Comparison of ENCODE assay signal across 17 cellular contexts in the genomic region with DNA sequence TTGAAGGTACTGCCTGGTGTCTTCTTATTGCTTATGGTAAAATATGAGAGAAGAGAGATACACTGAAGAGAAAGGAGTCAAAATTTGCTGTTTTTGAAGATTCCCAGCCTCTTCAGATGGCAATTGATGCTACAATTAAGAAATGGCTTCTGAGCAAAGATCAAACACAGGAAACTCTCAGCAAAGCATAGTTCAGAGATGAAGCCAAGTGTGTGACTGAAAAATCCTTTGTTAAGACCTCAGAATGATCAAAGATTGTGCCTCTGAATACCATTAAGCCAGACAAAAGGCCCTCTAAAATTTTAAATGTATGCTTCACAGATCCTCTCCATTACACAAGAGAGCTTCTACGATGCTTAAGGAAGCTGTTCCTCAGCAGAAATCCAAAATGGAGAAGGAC.
A peak's percentile ranks its signal among the peaks of the same experiment; 100 is the strongest.
DNase-seq lines count a peak whose midpoint lies in the region; ATAC-seq and TF ChIP-seq lines count a peak whose summit lies in the region.
"Had no signal": no experiment of that assay in that cellular context is flagged by ENCODE, and none has a peak within 500 bp of the region (broad histone marks: within the 10 kb centered on the region; RNA-seq: fewer than 3 reads in every experiment).

No MANE protein-coding gene starts in this region.

- H3K79me2 ChIP-seq in ACC112 (ENCODE audit: control insufficient read depth, insufficient read depth, low read length, unreplicated experiment) = no peaks in the 10 kb centered on the region
- H3K79me2 ChIP-seq in mammary epithelial cell (ENCODE audit: insufficient read depth, low read length) = no peaks in the 10 kb centered on the region

- H2AFZ ChIP-seq in ACC112 (ENCODE audit: low read length, unreplicated experiment) (no peak overlapping the region), IMR-90 (replicated peaks; ENCODE audit: low read length, poor library complexity) (no peak overlapping the region), mammary epithelial cell (ENCODE audit: low read depth, low read length) (peak overlapping the region; percentile 56)
- H2AFZ ChIP-seq: GM23248 had no signal

- in situ Hi-C loops in IMR-90 (cut with MboI; ENCODE audit: low sequenced_read_pairs) = no loop called here
- in situ Hi-C loops in mammary epithelial cell (cut with MboI; ENCODE audit: low sequenced_read_pairs in 2 of 2) = no loop called here

- H2BK5ac ChIP-seq in IMR-90 (ENCODE audit: low read depth, low read length, poor library complexity, severe bottlenecking) = no peak overlapping the region

- no peaks in the 10 kb centered on the region for H3K36me3 Mint-ChIP-seq in CD4-positive, alpha-beta T cell (ENCODE audit: low read depth)

- H3K18ac ChIP-seq in IMR-90 (ENCODE audit: low read depth, low read length) = peak overlapping the region; percentile 59; the same call in 1 of the 2 replicates

- POLR2A ChIA-PET in CD4-positive, alpha-beta T cell (lab: Charles Lee) = interaction anchor here (0.6 kb wide), 1 partner anchor 155 kb away, joined by 4 read pairs; no protein-coding TSS in a partner anchor
- POLR2A ChIA-PET in IMR-90 (lab: Charles Lee; ENCODE audit: unreplicated experiment) (no interaction called here), A673 (lab: Charles Lee; ENCODE audit: low non-redundant PET) (no interaction called here)

- intact Hi-C loops in CD4-positive, alpha-beta T cell (cut with DNase I, micrococcal nuclease) = loop anchor here (2.0 to 5.0 kb wide), 2 partner anchors 15 to 104 kb away; no protein-coding TSS in a partner anchor
- intact Hi-C loops in IMR-90 (cut with micrococcal nuclease) (loop anchor here (10.0 kb wide), 1 partner anchor 233 kb away; a partner anchor contains a TSS), mammary epithelial cell (cut with micrococcal nuclease) (loop anchor here (5.0 kb wide), 1 partner anchor 214 kb away; a partner anchor contains a TSS), A673 (cut with micrococcal nuclease; ENCODE audit: unreplicated experiment) (no loop called here)

- no peak overlapping the region for H3K14ac ChIP-seq in IMR-90 (replicated peaks; ENCODE audit: low read depth, low read length)

- no peak overlapping the region for H3K4me3 Mint-ChIP-seq in CD4-positive, alpha-beta T cell
- H3K4me3 Mint-ChIP-seq: CD8-positive, alpha-beta memory T cell had no signal

- no peak for TF ChIP-seq RAD21 in IMR-90 (IDR thresholded peaks at IDR 0.05; ENCODE audit: low read length)

- H3K56ac ChIP-seq in IMR-90 (ENCODE audit: extremely low read depth, insufficient read depth, low read length) = no peak overlapping the region

- H3K4me1 Mint-ChIP-seq in CD4-positive, alpha-beta T cell (ENCODE audit: low read depth) = peaks cover 34% of the 10 kb centered on the region

- H3K9me1 ChIP-seq in IMR-90 (ENCODE audit: insufficient read depth, low read length) = no peaks in the 10 kb centered on the region

- H3K27ac ChIP-seq in ACC112 (ENCODE audit: low read depth, low read length) (peak overlapping the region; percentile 33; the same call in 1 of the 2 replicates), IMR-90 (ENCODE audit: insufficient read depth, low read length) (no peak overlapping the region), mammary epithelial cell (ENCODE audit: insufficient read depth, low read depth, low read length) (peak overlapping the region; percentile 33), A673 (ENCODE audit: low read depth, low read length, poor library complexity, severe bottlenecking) (no peak overlapping the region)
- peak overlapping the region; percentile 23 for H3K27ac ChIP-seq in CD4-positive, alpha-beta T cell (ENCODE audit: low read depth, low read length)
- H3K27ac ChIP-seq: GM23248 had no signal

- no peak overlapping the region for H3K23ac ChIP-seq in IMR-90 (ENCODE audit: low read depth, low read length)

- DNase-seq in CD4-positive, alpha-beta T cell = no peak
- no peak for DNase-seq in IMR-90
- DNase-seq in mammary epithelial cell = no peak
- no peak for DNase-seq in activated effector memory CD4-positive, alpha-beta T cell treated with anti-CD3 and anti-CD28 coated beads, Interleukin-2, amount 50 U/mL, for 16 hours
- DNase-seq in A673 (ENCODE audit: low spot score) = no peak
- no peak for DNase-seq in dedifferentiated amniotic fluid mesenchymal stem cell (ENCODE audit: extremely low spot score)
- no peak for DNase-seq in cerebellar cortex (ENCODE audit: low spot score)
- DNase-seq: DMS 273 treated with DMSO at 0.1 percent for 48 hours, Kasumi-1, NCI-H1105, NCI-H1694, NCI-H524 treated with DMSO at 0.1 percent for 48 hours, Right ventricle myocardium superior had no signal

- CTCF ChIA-PET in CD4-positive, alpha-beta T cell (lab: Charles Lee) = no interaction called here
- CTCF ChIA-PET in IMR-90 (lab: Yijun Ruan, JAX) = no interaction called here
- CTCF ChIA-PET in mammary epithelial cell (lab: Charles Lee; ENCODE audit: low non-redundant PET) = no interaction called here
- CTCF ChIA-PET in A673 (lab: Charles Lee) = no interaction called here

- H4K20me1 ChIP-seq in IMR-90 (ENCODE audit: insufficient read depth, low read length) (no peaks in the 10 kb centered on the region), mammary epithelial cell (ENCODE audit: insufficient read depth, low read length) (no peaks in the 10 kb centered on the region)

- H2BK120ac ChIP-seq in IMR-90 (ENCODE audit: low read depth, low read length) = peak overlapping the region; percentile 40; the same call in 1 of the 2 replicates

- ATAC-seq in CD4-positive, alpha-beta T cell (ENCODE audit: poor library complexity) = no peak
- ATAC-seq in IMR-90 (ENCODE audit: low read depth) = no peak

- H2BK20ac ChIP-seq in IMR-90 (ENCODE audit: low read depth, low read length) = peak overlapping the region; percentile 47; the same call in 1 of the 2 replicates

- no peaks in the 10 kb centered on the region for H3K36me3 ChIP-seq in ACC112 (ENCODE audit: insufficient read depth, low read length)
- H3K36me3 ChIP-seq in IMR-90 (ENCODE audit: control insufficient read depth, insufficient read depth, low read length) = no peaks in the 10 kb centered on the region
- H3K36me3 ChIP-seq in mammary epithelial cell (ENCODE audit: insufficient read depth, low read length) = no peaks in the 10 kb centered on the region
- H3K36me3 ChIP-seq in A673 (ENCODE audit: insufficient read depth, low read length, poor library complexity, severe bottlenecking) = no peaks in the 10 kb centered on the region
- H3K36me3 ChIP-seq: Peyer's patch had no signal

- no peak overlapping the region for H2AK9ac ChIP-seq in IMR-90 (replicated peaks; ENCODE audit: low read depth, low read length, poor library complexity)

- no peak for TF ChIP-seq CTCF in CD4-positive, alpha-beta T cell (IDR thresholded peaks at IDR 0.05)
- no peak for TF ChIP-seq CTCF in IMR-90 (conservative IDR thresholded peaks at IDR 0.05; ENCODE audit: low read depth, low read length)
- TF ChIP-seq CTCF in mammary epithelial cell (conservative IDR thresholded peaks at IDR 0.05 in 1 of 2, IDR thresholded peaks at IDR 0.05 in 1 of 2; ENCODE audit: extremely low read depth in 1 of 2, insufficient read depth in 1 of 2, low read depth in 1 of 2, low read length in 2 of 2) = no peak
- no peak for TF ChIP-seq CTCF in A673 (conservative IDR thresholded peaks at IDR 0.05; ENCODE audit: low read depth, low read length)

- H3K4me1 ChIP-seq in ACC112 (ENCODE audit: control insufficient read depth, insufficient read depth, low read length, unreplicated experiment) (peaks cover 5% of the 10 kb centered on the region), IMR-90 (ENCODE audit: control insufficient read depth, insufficient read depth, low read length) (no peaks in the 10 kb centered on the region; the same call in 1 of the 2 replicates), mammary epithelial cell (ENCODE audit: insufficient read depth, low read length) (peaks cover 8% of the 10 kb centered on the region), A673 (ENCODE audit: insufficient read depth, low read length, poor library complexity, severe bottlenecking) (no peaks in the 10 kb centered on the region)
- H3K4me1 ChIP-seq: Peyer's patch had no signal

- H2BK15ac ChIP-seq in IMR-90 (ENCODE audit: low read depth, low read length) = no peak overlapping the region

- no peaks in the 10 kb centered on the region for H3K9me3 Mint-ChIP-seq in CD4-positive, alpha-beta T cell

- H4K5ac ChIP-seq in IMR-90 (ENCODE audit: low read depth, low read length) = no peak overlapping the region

- H3K27ac Mint-ChIP-seq in CD4-positive, alpha-beta T cell = peak overlapping the region; percentile 68

- BruUV-seq in IMR-90 (replicated peaks; lab: Mats Ljungman, UMichigan) (no TSS peak), mammary epithelial cell (replicated peaks; lab: Mats Ljungman, UMichigan) (no TSS peak), A673 (replicated peaks; lab: Mats Ljungman, UMichigan) (no TSS peak)

- H3K27me3 Mint-ChIP-seq in CD4-positive, alpha-beta T cell = no peaks in the 10 kb centered on the region
- H3K27me3 Mint-ChIP-seq: CD8-positive, alpha-beta memory T cell had no signal

- H4K8ac ChIP-seq in IMR-90 (ENCODE audit: low read depth in 2 of 2, low read length in 2 of 2) = no peak overlapping the region; a peak in 1 of 4 replicates

- H3K79me1 ChIP-seq in IMR-90 (ENCODE audit: low read depth in 1 of 2, low read length in 2 of 2) = no peaks in the 10 kb centered on the region

- no peak overlapping the region for H3K4me3 ChIP-seq in ACC112 (ENCODE audit: low read depth, low read length)
- H3K4me3 ChIP-seq in IMR-90 (ENCODE audit: insufficient read depth, low read depth, low read length) = no peak overlapping the region
- no peak overlapping the region for H3K4me3 ChIP-seq in mammary epithelial cell (replicated peaks in 1 of 3; ENCODE audit: insufficient read depth in 1 of 3, low read depth in 2 of 3, low read length in 3 of 3)
- H3K4me3 ChIP-seq in A673 (ENCODE audit: low read depth, low read length, poor library complexity, severe bottlenecking) = no peak overlapping the region
- H3K4me3 ChIP-seq: GM23248, Peyer's patch had no signal

- H3K4me2 ChIP-seq in IMR-90 (ENCODE audit: low read depth, low read length) (no peak overlapping the region), mammary epithelial cell (ENCODE audit: insufficient read depth, low read depth, low read length) (peak overlapping the region; percentile 7)

- H2AK5ac ChIP-seq in IMR-90 (ENCODE audit: low read depth, low read length) = no peak overlapping the region

- TF ChIP-seq POLR2A in IMR-90 (IDR thresholded peaks at IDR 0.05; ENCODE audit: low read depth, low read length) = no peak

- no peak overlapping the region for H4K91ac ChIP-seq in IMR-90 (ENCODE audit: insufficient read depth, low read depth, low read length)

- H3K9me3 ChIP-seq in CD4-positive, alpha-beta T cell (ENCODE audit: control insufficient read depth, low read length) = no peaks in the 10 kb centered on the region
- H3K9me3 ChIP-seq in IMR-90 (ENCODE audit: control insufficient read depth, insufficient read depth, low read length) = peaks cover 20% of the 10 kb centered on the region
- H3K9me3 ChIP-seq in mammary epithelial cell (replicated peaks; ENCODE audit: insufficient read depth, low read length) = peaks cover 40% of the 10 kb centered on the region
- H3K9me3 ChIP-seq in A673 (ENCODE audit: low read depth, low read length, poor library complexity, severe bottlenecking) = no peaks in the 10 kb centered on the region

- no peak overlapping the region for H3K4ac ChIP-seq in IMR-90 (ENCODE audit: low read depth, low read length)

- dilution Hi-C loops in IMR-90 (cut with HindIII; ENCODE audit: low sequenced_read_pairs, unreplicated experiment) (no loop called here), mammary epithelial cell (cut with HindIII; ENCODE audit: low sequenced_read_pairs) (no loop called here)

- no CpG with 5 or more reads among the region's 1 CpG for WGBS in IMR-90 (ENCODE audit: extremely low coverage in 2 of 2, insufficient read length in 1 of 2), 2 experiments
- 100% methylated on average over 1 of the region's 1 CpG for WGBS in mammary epithelial cell (ENCODE audit: low coverage, missing lambda C conversion rate)

- H3K27me3 ChIP-seq in ACC112 (ENCODE audit: insufficient read depth, low read length) = peaks cover 22% of the 10 kb centered on the region; the same call in 1 of the 2 replicates
- no peaks in the 10 kb centered on the region for H3K27me3 ChIP-seq in CD4-positive, alpha-beta T cell (ENCODE audit: control insufficient read depth, insufficient read depth, low read length)
- peaks cover 8% of the 10 kb centered on the region for H3K27me3 ChIP-seq in IMR-90 (ENCODE audit: control insufficient read depth, insufficient read depth, low read length)
- no peaks in the 10 kb centered on the region for H3K27me3 ChIP-seq in mammary epithelial cell (ENCODE audit: insufficient read depth, low read length)
- no peaks in the 10 kb centered on the region for H3K27me3 ChIP-seq in A673 (replicated peaks; ENCODE audit: insufficient read depth, low read depth, low read length, poor library complexity)
- H3K27me3 ChIP-seq: Peyer's patch had no signal

- H3K9ac ChIP-seq in IMR-90 (ENCODE audit: low read depth, low read length) (no peak overlapping the region), mammary epithelial cell (ENCODE audit: insufficient read depth, low read length) (no peak overlapping the region)
- H3K9ac ChIP-seq: GM23248 had no signal

Comparison
In these comparisons a context has a peak if more than half of its experiments do, and no peak if none do; other contexts are left out.
1. H3K27ac ChIP-seq: peak in ACC112 (single experiment), CD4-positive, alpha-beta T cell (single experiment) and mammary epithelial cell (single experiment); none in IMR-90 (single experiment) and A673 (single experiment).